Comparison of ENCODE assay signal across 2 cellular contexts in genomic region chr16:48173877-48174276, GRCh38.
A peak's percentile ranks its signal among the peaks of the same experiment; 100 is the strongest.
TF ChIP-seq lines count a peak whose summit lies in the region.

No MANE protein-coding gene starts in this region.

TF ChIP-seq in HepG2, 621 proteins besides CTCF, POLR2A, EP300 and RAD21:
- TF ChIP-seq ZNF792 (CRISPR knock-in tag; IDR thresholded peaks at IDR 0.05) (no peak), ZFP36 (IDR thresholded peaks at IDR 0.05; ENCODE audit: borderline replicate concordance, low read depth, low read length, partially characterized antibody) (peak; percentile 62), RFX5 (IDR thresholded peaks at IDR 0.05; ENCODE audit: low read depth, low read length) (no peak), TP53 (CRISPR knock-in tag; conservative IDR thresholded peaks at IDR 0.05) (no peak), ZNF598 (CRISPR knock-in tag; IDR thresholded peaks at IDR 0.05; ENCODE audit: borderline replicate concordance) (no peak)

TF ChIP-seq in HEK293, 187 proteins besides CTCF, POLR2A, EP300 and RAD21:
- no peak for TF ChIP-seq ZNF704 (tag by site-specific recombination; IDR thresholded peaks at IDR 0.05)
- TF ChIP-seq EGR2 (tag by site-specific recombination; IDR thresholded peaks at IDR 0.05; ENCODE audit: low read depth), result peak; percentile 19; the same call in 1 of the 2 replicates
- peak; percentile 59; the same call in 1 of the 2 replicates for TF ChIP-seq SP7 (tag by site-specific recombination; IDR thresholded peaks at IDR 0.05)
- peak; percentile 48 for TF ChIP-seq ZFHX2 (tag by site-specific recombination; conservative IDR thresholded peaks at IDR 0.05)
- no peak for TF ChIP-seq YY2 (tag by site-specific recombination; IDR thresholded peaks at IDR 0.05)
- peak; percentile 79 for TF ChIP-seq ZFP3 (tag by site-specific recombination; IDR thresholded peaks at IDR 0.05; ENCODE audit: low read depth)
